Comparison of ENCODE assay signal across 15 cellular contexts in the genomic region with DNA sequence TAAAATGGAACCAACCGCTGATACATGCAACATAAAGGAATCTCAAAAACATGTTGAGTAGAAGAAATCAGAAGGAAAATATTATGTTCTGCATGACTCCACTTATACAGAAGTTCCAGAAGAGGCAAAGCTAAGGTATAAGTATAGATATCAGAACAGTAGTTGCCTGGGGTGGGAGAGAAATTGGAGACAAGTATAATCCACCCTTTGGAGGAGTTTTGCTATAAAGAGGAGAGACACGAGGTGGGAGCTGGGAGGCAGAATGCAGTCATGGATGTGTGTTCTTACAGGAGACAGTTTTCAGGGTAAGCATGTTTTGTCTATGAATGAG.
DNase-seq lines count a peak whose midpoint lies in the region; ATAC-seq and TF ChIP-seq lines count a peak whose summit lies in the region.
"Had no signal": no experiment of that assay in that cellular context is flagged by ENCODE, and none has a peak within 500 bp of the region (broad histone marks: within the 10 kb centered on the region; RNA-seq: fewer than 3 reads in every experiment).

No MANE protein-coding gene starts in this region.

- peak overlapping the region; percentile 20 for H3K27ac ChIP-seq in iPS-20b (ENCODE audit: low read length)
- H3K27ac ChIP-seq: colonic mucosa had no signal

- intact Hi-C loops in activated CD4-positive, alpha-beta T cell treated with anti-CD3 and anti-CD28 coated beads for 36 hours (cut with DNase I, micrococcal nuclease): loop anchor here (1.0 to 10.0 kb wide), 7 partner anchors 70 to 353 kb away; partner anchors contain the start of gene MED27 (in 2 of the 2)

- ATAC-seq in activated CD4-positive, alpha-beta T cell treated with anti-CD3 and anti-CD28 coated beads for 36 hours: peak; percentile 37
- ATAC-seq in WTC11 (no peak), HG03520 (IDR thresholded peaks at IDR 0.05; ENCODE audit: unreplicated experiment) (no peak), HG03095 (IDR thresholded peaks at IDR 0.05; ENCODE audit: unreplicated experiment) (no peak)

- TF ChIP-seq CTCF in HFFc6 (IDR thresholded peaks at IDR 0.05) (no peak), WTC11 (IDR thresholded peaks at IDR 0.05) (no peak)

- H3K9me3 Mint-ChIP-seq in activated CD4-positive, alpha-beta T cell treated with anti-CD3 and anti-CD28 coated beads for 36 hours (ENCODE audit: low read depth): no peaks in the 10 kb centered on the region
- H3K9me3 Mint-ChIP-seq in HFFc6 (peaks cover 3% of the 10 kb centered on the region; the same call in 1 of the 2 replicates), WTC11 (no peaks in the 10 kb centered on the region)

- peaks cover 28% of the 10 kb centered on the region for H3K4me1 Mint-ChIP-seq in activated CD4-positive, alpha-beta T cell treated with anti-CD3 and anti-CD28 coated beads for 36 hours
- H3K4me1 Mint-ChIP-seq in HFFc6 (ENCODE audit: low read depth) (peaks cover 54% of the 10 kb centered on the region), WTC11 (peaks cover 67% of the 10 kb centered on the region)

- H3K9me3 ChIP-seq in iPS-20b (ENCODE audit: insufficient read depth, low read depth, low read length): no peaks in the 10 kb centered on the region
- H3K9me3 ChIP-seq: colonic mucosa had no signal

- CTCF ChIA-PET in activated CD4-positive, alpha-beta T cell treated with anti-CD3 and anti-CD28 coated beads for 36 hours (lab: Charles Lee): no interaction called here
- CTCF ChIA-PET in WTC11 (lab: Charles Lee): no interaction called here

- H3K27me3 Mint-ChIP-seq in activated CD4-positive, alpha-beta T cell treated with anti-CD3 and anti-CD28 coated beads for 36 hours: no peaks in the 10 kb centered on the region
- 0 out of 2 replicates have a peak, but pooled peaks cover 3% of the 10 kb centered on the region for H3K27me3 Mint-ChIP-seq in HFFc6 (ENCODE audit: insufficient read depth)
- no peaks in the 10 kb centered on the region for H3K27me3 Mint-ChIP-seq in WTC11 (ENCODE audit: low read depth)

- H3K4me3 ChIP-seq in iPS-20b (ENCODE audit: low read length): no peak overlapping the region
- H3K4me3 ChIP-seq: colonic mucosa had no signal

- no peak overlapping the region for H3K27ac Mint-ChIP-seq in activated CD4-positive, alpha-beta T cell treated with anti-CD3 and anti-CD28 coated beads for 36 hours
- H3K27ac Mint-ChIP-seq in HFFc6 (peak overlapping the region; percentile 8; the same call in 1 of the 2 replicates), WTC11 (peak overlapping the region; percentile 84)

- peaks cover 19% of the 10 kb centered on the region for H3K36me3 Mint-ChIP-seq in activated CD4-positive, alpha-beta T cell treated with anti-CD3 and anti-CD28 coated beads for 36 hours (ENCODE audit: low read depth)
- peaks cover 34% of the 10 kb centered on the region for H3K36me3 Mint-ChIP-seq in HFFc6 (ENCODE audit: low read depth)
- H3K36me3 Mint-ChIP-seq in WTC11: no peaks in the 10 kb centered on the region

- no peaks in the 10 kb centered on the region for H3K27me3 ChIP-seq in iPS-20b (ENCODE audit: insufficient read depth, low read length)
- H3K27me3 ChIP-seq: colonic mucosa had no signal

- DNase-seq in activated CD4-positive, alpha-beta T cell treated with anti-CD3 and anti-CD28 coated beads for 36 hours: no peak
- DNase-seq in activated CD4-positive, alpha-beta T cell treated with anti-CD3 and anti-CD28 coated beads for 48 hours: no peak
- no peak for DNase-seq in HFFc6
- DNase-seq in WTC11 (ENCODE audit: low spot score): no peak
- DNase-seq in C1 segment of cervical spinal cord (lab: John Stamatoyannopoulos, UW): no peak
- DNase-seq: aorta; colonic mucosa; erythroblast; head of caudate nucleus; KG1; NK-92 treated with Interleukin-12 subunit alpha and Interleukin-12 subunit beta, amount 100 ng/mL, for 24 hours; Right ventricle myocardium superior had no signal

- H3K4me1 ChIP-seq in iPS-20b (ENCODE audit: insufficient read depth, low read length): peaks cover 37% of the 10 kb centered on the region
- H3K4me1 ChIP-seq: colonic mucosa had no signal

- H3K4me3 Mint-ChIP-seq in activated CD4-positive, alpha-beta T cell treated with anti-CD3 and anti-CD28 coated beads for 36 hours: no peak overlapping the region
- H3K4me3 Mint-ChIP-seq in HFFc6 (no peak overlapping the region; the same call in 1 of the 2 replicates), WTC11 (no peak overlapping the region)

- POLR2A ChIA-PET in activated CD4-positive, alpha-beta T cell treated with anti-CD3 and anti-CD28 coated beads for 36 hours (lab: Charles Lee): interaction anchor here (0.7 kb wide), 1 partner anchor 270 kb away, joined by 3 read pairs; no protein-coding TSS in a partner anchor
- POLR2A ChIA-PET in WTC11 (lab: Charles Lee): no interaction called here

- no peaks in the 10 kb centered on the region for H3K36me3 ChIP-seq in iPS-20b (ENCODE audit: insufficient read depth, low read depth, low read length)
- H3K36me3 ChIP-seq: colonic mucosa had no signal

- H3K9ac ChIP-seq in iPS-20b (ENCODE audit: low read depth, low read length): no peak overlapping the region

TF ChIP-seq in WTC11, 78 proteins besides CTCF, POLR2A, EP300 and RAD21:
- TF ChIP-seq SMAD4 (CRISPR knock-in tag; IDR thresholded peaks at IDR 0.05) (no peak), ZNF423 (CRISPR knock-in tag; IDR thresholded peaks at IDR 0.05) (no peak), ZNF396 (CRISPR knock-in tag; IDR thresholded peaks at IDR 0.05; ENCODE audit: borderline replicate concordance) (no peak), NFATC4 (CRISPR knock-in tag; IDR thresholded peaks at IDR 0.05) (no peak), ESRRA (CRISPR knock-in tag; IDR thresholded peaks at IDR 0.05; ENCODE audit: borderline replicate concordance) (no peak)
TF ChIP-seq in WTC11: peak in this region for 0.
